8 cellular contexts compared by ENCODE assay signal in the genomic region with DNA sequence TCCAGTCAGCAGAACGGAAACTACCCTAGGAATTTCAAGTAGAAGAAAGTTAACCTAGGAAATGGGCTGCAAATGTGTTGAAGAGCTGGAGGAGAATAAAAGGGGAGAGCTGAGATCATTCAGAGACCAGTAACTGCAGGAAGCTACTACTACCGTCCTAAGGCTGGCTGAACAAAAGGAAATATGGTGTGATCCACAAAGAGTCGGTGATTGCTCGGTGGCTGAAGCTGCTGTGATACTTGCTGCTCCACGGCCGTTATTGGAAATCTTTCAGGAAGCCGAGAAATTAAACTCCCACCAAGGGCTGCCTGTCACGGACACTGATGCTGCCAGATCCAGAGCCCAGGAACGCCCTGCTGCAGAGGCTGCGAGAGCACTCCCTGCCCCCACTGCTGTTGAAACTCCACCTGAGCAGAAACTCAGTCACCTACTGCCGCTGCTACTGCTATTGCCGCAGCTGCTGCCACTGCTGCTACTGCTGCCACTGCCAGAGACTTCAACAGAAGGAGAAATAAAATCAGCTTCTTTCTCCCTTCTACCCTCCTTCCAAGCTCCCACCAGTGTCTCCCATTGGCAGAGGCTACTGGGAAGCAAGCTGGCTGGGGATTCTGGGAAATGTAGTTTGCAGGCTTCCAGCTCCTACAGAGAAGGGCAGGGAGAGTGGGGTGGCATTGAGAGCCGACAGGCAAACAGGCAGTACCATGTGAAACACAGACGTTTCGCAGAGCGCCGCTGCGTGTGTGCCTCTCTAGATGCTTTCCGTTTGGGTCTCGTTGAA.
DNase-seq lines count a peak whose midpoint lies in the region; ATAC-seq and TF ChIP-seq lines count a peak whose summit lies in the region.

No MANE protein-coding gene starts in this region.

- H3K79me2 ChIP-seq in PC-9 (ENCODE audit: low read depth), result no peaks in the 10 kb centered on the region

- H2AFZ ChIP-seq in PC-9, result peak overlapping the region; percentile 81

- peak in 1 of 2 donors; percentile 75 for TF ChIP-seq POLR2A in thyroid gland (IDR thresholded peaks at IDR 0.05)

- H3K4me2 ChIP-seq in PC-9, result peak overlapping the region; percentile 76

- DNase-seq in COLO668 (lab: John Stamatoyannopoulos, UW; ENCODE audit: unreplicated experiment) (peak; percentile 68), HuH-7 (ENCODE audit: low spot score) (peak; percentile 16), PC-9 (peak; percentile 63 to 64), fibroblast of villous mesenchyme (ENCODE audit: low read depth) (peak; percentile 75), thyroid gland (peak; percentile 80 to 82)
- DNase-seq in activated effector memory CD4-positive, alpha-beta T cell treated with Interleukin-2 at 50 U/mL for 16 hours, result peak; percentile 15
- peak in 7 of 9 donors; percentile 18 to 59 (median 46) for DNase-seq in naive thymus-derived CD4-positive, alpha-beta T cell

- peaks cover 0 to 32% (median 16%) of the 10 kb centered on the region in 7 donors for H3K4me1 Mint-ChIP-seq in naive thymus-derived CD4-positive, alpha-beta T cell

- H3K36me3 ChIP-seq in PC-9 (ENCODE audit: low read depth) (no peaks in the 10 kb centered on the region), thyroid gland (no peaks in the 10 kb centered on the region)
- H3K36me3 ChIP-seq in naive thymus-derived CD4-positive, alpha-beta T cell (ENCODE audit: control insufficient read depth in 2 of 3, insufficient read depth in 3 of 3, low read length in 3 of 3), result no peaks in the 10 kb centered on the region

- BruUV-seq in PC-9 (replicated peaks; lab: Mats Ljungman, UMichigan), result no TSS peak

- TF ChIP-seq CTCF in PC-9 (conservative IDR thresholded peaks at IDR 0.05) (no peak), fibroblast of villous mesenchyme (IDR thresholded peaks at IDR 0.05; ENCODE audit: insufficient read depth, low read depth, low read length) (no peak), thyroid gland (IDR thresholded peaks at IDR 0.05) (no peak)

- no peaks in the 10 kb centered on the region for H3K27me3 Mint-ChIP-seq in naive thymus-derived CD4-positive, alpha-beta T cell

- peaks cover 18% of the 10 kb centered on the region for H3K4me1 ChIP-seq in PC-9 (replicated peaks; ENCODE audit: insufficient read depth)
- no peaks in the 10 kb centered on the region for H3K4me1 ChIP-seq in naive thymus-derived CD4-positive, alpha-beta T cell (ENCODE audit: control insufficient read depth in 2 of 2, insufficient read depth in 2 of 2, low read length in 2 of 2)
- H3K4me1 ChIP-seq in thyroid gland, result peaks cover 23 to 32% of the 10 kb centered on the region in 2 donors

- H4K20me1 ChIP-seq in PC-9 (ENCODE audit: insufficient read depth), result no peaks in the 10 kb centered on the region

- H3K9me3 ChIP-seq in PC-9 (ENCODE audit: insufficient read depth, low read depth) (no peaks in the 10 kb centered on the region), thyroid gland (no peaks in the 10 kb centered on the region)
- H3K9me3 ChIP-seq in naive thymus-derived CD4-positive, alpha-beta T cell (ENCODE audit: control insufficient read depth in 2 of 3, low read length in 3 of 3), result no peaks in the 10 kb centered on the region

- peak overlapping the region; percentile 74 to 92 (median 87) for H3K4me3 Mint-ChIP-seq in naive thymus-derived CD4-positive, alpha-beta T cell

- CTCF ChIA-PET in PC-9 (lab: Charles Lee), result interaction anchor here (0.6 to 0.7 kb wide), 2 partner anchors 183 to 194 kb away, joined by 3 read pairs; no protein-coding TSS in a partner anchor
- CTCF ChIA-PET in naive thymus-derived CD4-positive, alpha-beta T cell (lab: Charles Lee), result interaction anchor here (2.6 kb wide), 1 partner anchor 80 kb away, joined by 7 read pairs; no protein-coding TSS in a partner anchor

- WGBS in thyroid gland, 2 donors, result 2% methylated on average over 19 to 20 of the region's 20 CpGs

- H3F3A ChIP-seq in PC-9 (ENCODE audit: insufficient read depth, low read depth), result no peaks in the 10 kb centered on the region

- intact Hi-C loops in PC-9 (cut with micrococcal nuclease; ENCODE audit: unreplicated experiment) (loop anchor here (5.0 kb wide), 1 partner anchor 76 kb away; no protein-coding TSS in a partner anchor), thyroid gland (cut with DNase I) (no loop called here)
- intact Hi-C loops in naive thymus-derived CD4-positive, alpha-beta T cell (cut with micrococcal nuclease), result loop anchor here (1.0 to 5.0 kb wide), 5 partner anchors 74 to 195 kb away; partner anchors contain the start of gene IRF2 (in 1 of the 2)

- ATAC-seq in GM21367 (IDR thresholded peaks at IDR 0.05; ENCODE audit: unreplicated experiment), result peak; percentile 30
- ATAC-seq in naive thymus-derived CD4-positive, alpha-beta T cell, result peak; percentile 59

- H3K4me3 ChIP-seq in PC-9 (peak overlapping the region; percentile 65), fibroblast of villous mesenchyme (ENCODE audit: low read depth, low read length) (peak overlapping the region; percentile 84), thyroid gland (replicated peaks in 1 of 3) (peak overlapping the region; percentile 22 to 48 (median 31))
- H3K4me3 ChIP-seq in naive thymus-derived CD4-positive, alpha-beta T cell (ENCODE audit: low read length), result peak overlapping the region; percentile 69

- no peaks in the 10 kb centered on the region for H3K9me2 ChIP-seq in PC-9 (ENCODE audit: insufficient read depth)

- POLR2A ChIA-PET in PC-9 (lab: Charles Lee; ENCODE audit: unreplicated experiment), result interaction anchor here (0.5 to 0.7 kb wide), 4 partner anchors 17 to 1063 kb away, joined by 3 to 6 read pairs (median 4); no protein-coding TSS in a partner anchor
- POLR2A ChIA-PET in naive thymus-derived CD4-positive, alpha-beta T cell (lab: Charles Lee), result interaction anchor here (0.6 to 1.2 kb wide), 3 partner anchors 76 to 909 kb away, joined by 3 to 7 read pairs (median 3); partner anchors contain the start of gene IRF2

- peaks cover 0 to 3% (median 3%) of the 10 kb centered on the region in 5 donors for H3K36me3 Mint-ChIP-seq in naive thymus-derived CD4-positive, alpha-beta T cell

- H3K27ac Mint-ChIP-seq in naive thymus-derived CD4-positive, alpha-beta T cell, result peak overlapping the region; percentile 40 to 88 (median 53)

- H3K27me3 ChIP-seq in PC-9 (ENCODE audit: insufficient read depth, low read depth) (no peaks in the 10 kb centered on the region), thyroid gland (no peaks in the 10 kb centered on the region)
- no peaks in the 10 kb centered on the region for H3K27me3 ChIP-seq in naive thymus-derived CD4-positive, alpha-beta T cell (ENCODE audit: control insufficient read depth in 2 of 2, insufficient read depth in 2 of 2, low read length in 2 of 2)

- H3K9me3 Mint-ChIP-seq in naive thymus-derived CD4-positive, alpha-beta T cell, result peaks cover 0 to 4% (median 0%) of the 10 kb centered on the region in 11 donors

- no peak overlapping the region; the same call in 1 of the 2 replicates for H3K27ac ChIP-seq in PC-9
- H3K27ac ChIP-seq in naive thymus-derived CD4-positive, alpha-beta T cell (ENCODE audit: low read depth, low read length), result peak overlapping the region; percentile 4
- peak overlapping the region; percentile 67 to 73 (median 69) for H3K27ac ChIP-seq in thyroid gland

Comparison
In these comparisons a context has a peak if more than half of its experiments do, and no peak if none do; other contexts are left out.
1. DNase-seq: peak in every context shown above with its lines; median percentile 81 in thyroid gland; 75 in fibroblast of villous mesenchyme; 68 in COLO668; 64 in PC-9; 46 in naive thymus-derived CD4-positive, alpha-beta T cell; 16 in HuH-7; 15 in activated effector memory CD4-positive, alpha-beta T cell treated with Interleukin-2 at 50 U/mL for 16 hours.
2. H3K4me3 ChIP-seq: peak in every context shown above with its lines; median percentile 84 in fibroblast of villous mesenchyme; 69 in naive thymus-derived CD4-positive, alpha-beta T cell; 65 in PC-9; 31 in thyroid gland.